In the genomic region with DNA sequence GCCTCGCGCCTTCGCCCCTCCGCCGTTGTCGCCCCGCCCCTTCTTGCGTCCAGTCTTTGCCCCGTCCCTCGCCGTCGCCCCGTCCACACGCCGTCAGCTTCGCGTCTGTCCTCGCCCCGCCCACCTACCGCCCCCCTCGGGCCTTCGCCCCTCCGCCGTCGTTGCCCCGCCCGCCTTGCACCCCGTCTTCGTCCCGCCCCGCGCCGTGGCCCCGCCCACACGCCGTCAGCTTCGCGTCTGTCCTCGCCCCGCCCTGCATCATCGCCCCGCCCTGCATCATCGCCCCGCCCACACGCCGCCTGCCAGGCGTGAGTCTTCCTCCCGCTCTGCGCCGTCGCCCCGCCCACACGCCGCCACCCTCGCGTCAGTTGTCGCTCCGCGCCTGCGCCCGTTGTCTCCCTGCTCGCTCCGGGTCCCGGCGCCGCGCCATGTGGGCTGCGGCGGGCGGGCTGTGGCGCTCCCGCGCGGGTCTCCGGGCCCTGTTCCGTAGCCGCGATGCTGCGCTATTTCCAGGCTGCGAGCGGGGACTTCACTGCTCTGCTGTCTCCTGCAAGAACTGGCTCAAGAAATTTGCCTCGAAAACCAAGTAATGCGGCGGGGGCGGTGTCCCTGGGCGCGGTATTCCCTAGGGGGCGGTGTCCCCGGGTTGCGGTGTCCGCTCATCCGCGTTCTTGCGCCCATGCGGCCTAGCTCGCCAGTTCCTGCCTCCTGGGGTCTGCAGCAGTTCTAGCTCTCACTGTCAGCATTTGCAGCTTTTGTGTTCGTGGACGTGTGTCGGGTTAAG, we compare ENCODE assay signal across 1 cellular context.
TF ChIP-seq lines count a peak whose summit lies in the region.

A gene with protein sequence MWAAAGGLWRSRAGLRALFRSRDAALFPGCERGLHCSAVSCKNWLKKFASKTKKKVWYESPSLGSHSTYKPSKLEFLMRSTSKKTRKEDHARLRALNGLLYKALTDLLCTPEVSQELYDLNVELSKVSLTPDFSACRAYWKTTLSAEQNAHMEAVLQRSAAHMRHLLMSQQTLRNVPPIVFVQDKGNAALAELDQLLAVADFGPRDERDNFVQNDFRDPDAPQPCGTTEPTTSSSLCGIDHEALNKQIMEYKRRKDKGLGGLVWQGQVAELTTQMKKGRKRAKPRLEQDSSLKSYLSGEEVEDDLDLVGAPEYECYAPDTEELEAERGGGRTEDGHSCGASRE (plus strand): TSS at position 367 of the 784 bp plus-strand sequence. CDS start 62 bp downstream, at position 429.

TF ChIP-seq in GM12878, 131 proteins besides CTCF, POLR2A, EP300 and RAD21 (continued from another document):
- TF ChIP-seq, protein P1, sequence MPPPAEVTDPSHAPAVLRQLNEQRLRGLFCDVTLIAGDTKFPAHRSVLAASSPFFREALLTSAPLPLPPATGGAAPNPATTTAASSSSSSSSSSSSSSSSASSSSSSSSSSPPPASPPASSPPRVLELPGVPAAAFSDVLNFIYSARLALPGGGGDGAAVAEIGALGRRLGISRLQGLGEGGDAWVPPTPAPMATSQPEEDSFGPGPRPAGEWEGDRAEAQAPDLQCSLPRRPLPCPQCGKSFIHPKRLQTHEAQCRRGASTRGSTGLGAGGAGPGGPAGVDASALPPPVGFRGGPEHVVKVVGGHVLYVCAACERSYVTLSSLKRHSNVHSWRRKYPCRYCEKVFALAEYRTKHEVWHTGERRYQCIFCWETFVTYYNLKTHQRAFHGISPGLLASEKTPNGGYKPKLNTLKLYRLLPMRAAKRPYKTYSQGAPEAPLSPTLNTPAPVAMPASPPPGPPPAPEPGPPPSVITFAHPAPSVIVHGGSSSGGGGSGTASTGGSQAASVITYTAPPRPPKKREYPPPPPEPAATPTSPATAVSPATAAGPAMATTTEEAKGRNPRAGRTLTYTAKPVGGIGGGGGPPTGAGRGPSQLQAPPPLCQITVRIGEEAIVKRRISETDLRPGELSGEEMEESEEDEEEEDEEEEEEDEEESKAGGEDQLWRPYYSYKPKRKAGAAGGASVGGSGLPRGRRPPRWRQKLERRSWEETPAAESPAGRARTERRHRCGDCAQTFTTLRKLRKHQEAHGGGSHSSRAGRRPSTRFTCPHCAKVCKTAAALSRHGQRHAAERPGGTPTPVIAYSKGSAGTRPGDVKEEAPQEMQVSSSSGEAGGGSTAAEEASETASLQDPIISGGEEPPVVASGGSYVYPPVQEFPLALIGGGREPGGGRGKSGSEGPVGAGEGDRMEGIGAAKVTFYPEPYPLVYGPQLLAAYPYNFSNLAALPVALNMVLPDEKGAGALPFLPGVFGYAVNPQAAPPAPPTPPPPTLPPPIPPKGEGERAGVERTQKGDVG (CRISPR knock-in tag; IDR thresholded peaks at IDR 0.05), result no peak
- TF ChIP-seq JUND (IDR thresholded peaks at IDR 0.05; ENCODE audit: low read depth, low read length) (no peak), ATF7 (IDR thresholded peaks at IDR 0.05; ENCODE audit: low read depth) (no peak), BMI1 (IDR thresholded peaks at IDR 0.05; ENCODE audit: borderline replicate concordance) (no peak), ZNF592 (IDR thresholded peaks at IDR 0.05) (no peak), ETV6 (conservative IDR thresholded peaks at IDR 0.05 in 1 of 2, IDR thresholded peaks at IDR 0.05 in 1 of 2; ENCODE audit: borderline replicate concordance in 1 of 2, low read depth in 1 of 2) (no peak), TARDBP (IDR thresholded peaks at IDR 0.05; ENCODE audit: borderline replicate concordance) (no peak)
- TF ChIP-seq, protein P2, sequence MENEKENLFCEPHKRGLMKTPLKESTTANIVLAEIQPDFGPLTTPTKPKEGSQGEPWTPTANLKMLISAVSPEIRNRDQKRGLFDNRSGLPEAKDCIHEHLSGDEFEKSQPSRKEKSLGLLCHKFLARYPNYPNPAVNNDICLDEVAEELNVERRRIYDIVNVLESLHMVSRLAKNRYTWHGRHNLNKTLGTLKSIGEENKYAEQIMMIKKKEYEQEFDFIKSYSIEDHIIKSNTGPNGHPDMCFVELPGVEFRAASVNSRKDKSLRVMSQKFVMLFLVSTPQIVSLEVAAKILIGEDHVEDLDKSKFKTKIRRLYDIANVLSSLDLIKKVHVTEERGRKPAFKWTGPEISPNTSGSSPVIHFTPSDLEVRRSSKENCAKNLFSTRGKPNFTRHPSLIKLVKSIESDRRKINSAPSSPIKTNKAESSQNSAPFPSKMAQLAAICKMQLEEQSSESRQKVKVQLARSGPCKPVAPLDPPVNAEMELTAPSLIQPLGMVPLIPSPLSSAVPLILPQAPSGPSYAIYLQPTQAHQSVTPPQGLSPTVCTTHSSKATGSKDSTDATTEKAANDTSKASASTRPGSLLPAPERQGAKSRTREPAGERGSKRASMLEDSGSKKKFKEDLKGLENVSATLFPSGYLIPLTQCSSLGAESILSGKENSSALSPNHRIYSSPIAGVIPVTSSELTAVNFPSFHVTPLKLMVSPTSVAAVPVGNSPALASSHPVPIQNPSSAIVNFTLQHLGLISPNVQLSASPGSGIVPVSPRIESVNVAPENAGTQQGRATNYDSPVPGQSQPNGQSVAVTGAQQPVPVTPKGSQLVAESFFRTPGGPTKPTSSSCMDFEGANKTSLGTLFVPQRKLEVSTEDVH (IDR thresholded peaks at IDR 0.05; ENCODE audit: low read depth, partially characterized antibody), result peak; percentile 47
- TF ChIP-seq, protein P3, sequence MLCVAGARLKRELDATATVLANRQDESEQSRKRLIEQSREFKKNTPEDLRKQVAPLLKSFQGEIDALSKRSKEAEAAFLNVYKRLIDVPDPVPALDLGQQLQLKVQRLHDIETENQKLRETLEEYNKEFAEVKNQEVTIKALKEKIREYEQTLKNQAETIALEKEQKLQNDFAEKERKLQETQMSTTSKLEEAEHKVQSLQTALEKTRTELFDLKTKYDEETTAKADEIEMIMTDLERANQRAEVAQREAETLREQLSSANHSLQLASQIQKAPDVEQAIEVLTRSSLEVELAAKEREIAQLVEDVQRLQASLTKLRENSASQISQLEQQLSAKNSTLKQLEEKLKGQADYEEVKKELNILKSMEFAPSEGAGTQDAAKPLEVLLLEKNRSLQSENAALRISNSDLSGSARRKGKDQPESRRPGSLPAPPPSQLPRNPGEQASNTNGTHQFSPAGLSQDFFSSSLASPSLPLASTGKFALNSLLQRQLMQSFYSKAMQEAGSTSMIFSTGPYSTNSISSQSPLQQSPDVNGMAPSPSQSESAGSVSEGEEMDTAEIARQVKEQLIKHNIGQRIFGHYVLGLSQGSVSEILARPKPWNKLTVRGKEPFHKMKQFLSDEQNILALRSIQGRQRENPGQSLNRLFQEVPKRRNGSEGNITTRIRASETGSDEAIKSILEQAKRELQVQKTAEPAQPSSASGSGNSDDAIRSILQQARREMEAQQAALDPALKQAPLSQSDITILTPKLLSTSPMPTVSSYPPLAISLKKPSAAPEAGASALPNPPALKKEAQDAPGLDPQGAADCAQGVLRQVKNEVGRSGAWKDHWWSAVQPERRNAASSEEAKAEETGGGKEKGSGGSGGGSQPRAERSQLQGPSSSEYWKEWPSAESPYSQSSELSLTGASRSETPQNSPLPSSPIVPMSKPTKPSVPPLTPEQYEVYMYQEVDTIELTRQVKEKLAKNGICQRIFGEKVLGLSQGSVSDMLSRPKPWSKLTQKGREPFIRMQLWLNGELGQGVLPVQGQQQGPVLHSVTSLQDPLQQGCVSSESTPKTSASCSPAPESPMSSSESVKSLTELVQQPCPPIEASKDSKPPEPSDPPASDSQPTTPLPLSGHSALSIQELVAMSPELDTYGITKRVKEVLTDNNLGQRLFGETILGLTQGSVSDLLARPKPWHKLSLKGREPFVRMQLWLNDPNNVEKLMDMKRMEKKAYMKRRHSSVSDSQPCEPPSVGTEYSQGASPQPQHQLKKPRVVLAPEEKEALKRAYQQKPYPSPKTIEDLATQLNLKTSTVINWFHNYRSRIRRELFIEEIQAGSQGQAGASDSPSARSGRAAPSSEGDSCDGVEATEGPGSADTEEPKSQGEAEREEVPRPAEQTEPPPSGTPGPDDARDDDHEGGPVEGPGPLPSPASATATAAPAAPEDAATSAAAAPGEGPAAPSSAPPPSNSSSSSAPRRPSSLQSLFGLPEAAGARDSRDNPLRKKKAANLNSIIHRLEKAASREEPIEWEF (IDR thresholded peaks at IDR 0.05; ENCODE audit: insufficient replicate concordance, low read depth, low read length), result no peak
